ENCODE assay signal across 22 cellular contexts in genomic region chr1:224864006-224864405, GRCh38.
A peak's percentile ranks its signal among the peaks of the same experiment; 100 is the strongest.
DNase-seq lines count a peak whose midpoint lies in the region; ATAC-seq, FAIRE-seq and TF ChIP-seq lines count a peak whose summit lies in the region.
"Had no signal": no experiment of that assay in that cellular context is flagged by ENCODE, and none has a peak within 500 bp of the region (broad histone marks: within the 10 kb centered on the region; RNA-seq: fewer than 3 reads in every experiment).

No MANE protein-coding gene starts in this region.

- no peaks in the 10 kb centered on the region for H3K36me3 Mint-ChIP-seq in astrocyte (ENCODE audit: low read depth, unreplicated experiment)

- peaks cover 11% of the 10 kb centered on the region; the same call in 1 of the 2 replicates for H3K27me3 ChIP-seq in GM23248 (replicated peaks; ENCODE audit: insufficient read depth)
- H3K27me3 ChIP-seq in astrocyte (ENCODE audit: insufficient read depth, low read length) = no peaks in the 10 kb centered on the region
- H3K27me3 ChIP-seq in fibroblast of lung (ENCODE audit: control insufficient read depth, insufficient read depth, low read length) = no peaks in the 10 kb centered on the region
- H3K27me3 ChIP-seq in trophoblast cell (ENCODE audit: insufficient read depth, low read length) = no peaks in the 10 kb centered on the region
- H3K27me3 ChIP-seq: BLaER1 had no signal

- H3K9me3 ChIP-seq in GM23248 (ENCODE audit: low read depth) = no peaks in the 10 kb centered on the region
- no peaks in the 10 kb centered on the region for H3K9me3 ChIP-seq in astrocyte (ENCODE audit: insufficient read depth, low read depth, low read length)
- H3K9me3 ChIP-seq in fibroblast of lung (ENCODE audit: control insufficient read depth, insufficient read depth, low read depth, low read length) = no peaks in the 10 kb centered on the region
- no peaks in the 10 kb centered on the region for H3K9me3 ChIP-seq in trophoblast cell (ENCODE audit: insufficient read depth, low read depth, low read length)
- H3K9me3 ChIP-seq: MG63, SK-N-SH had no signal

- DNase-seq in GM23248 = peak; percentile 44
- DNase-seq in astrocyte (ENCODE audit: low read depth) = peak; percentile 20
- peak; percentile 28 to 29 for DNase-seq in fibroblast of lung (ENCODE audit: low read depth in 2 of 2)
- peak; percentile 31 to 76 for DNase-seq in trophoblast cell
- DNase-seq in DMS153 treated with DMSO at 0.1 percent for 48 hours (lab: John Stamatoyannopoulos, UW; ENCODE audit: unreplicated experiment) = no peak
- DNase-seq in effector CD4-positive, alpha-beta T cell = no peak
- DNase-seq: CD4-positive, alpha-beta T cell; GOT3; MG63; NCI-H1048; NCI-H1417 treated with DMSO at 0.1 percent for 48 hours; NCI-H187; NCI-H446 treated with DMSO at 0.1 percent for 48 hours; NCI-H69; SIG-M5; SK-N-SH had no signal

- no peak overlapping the region for H2BK5ac ChIP-seq in trophoblast cell (ENCODE audit: low read depth, low read length, poor library complexity)

- no peak overlapping the region for H3K14ac ChIP-seq in trophoblast cell (ENCODE audit: low read length)

- H2BK120ac ChIP-seq in trophoblast cell (ENCODE audit: insufficient read depth, low read length, poor library complexity) = no peak overlapping the region

- WGBS in GM23248 (ENCODE audit: low coverage in 1 of 2, low lambda C conversion rate in 2 of 2, missing lambda C conversion rate in 2 of 2), 2 experiments = 47 to 71% methylated on average over 2 of the region's 2 CpGs
- WGBS in trophoblast cell (ENCODE audit: extremely low coverage, insufficient coverage, insufficient read length) = no CpG with 5 or more reads among the region's 2 CpGs

- no peak for ATAC-seq in HG03135 (IDR thresholded peaks at IDR 0.05; ENCODE audit: unreplicated experiment)
- ATAC-seq in HG03108 (IDR thresholded peaks at IDR 0.05; ENCODE audit: unreplicated experiment) = no peak
- ATAC-seq: A549, K562 had no signal

- H2AFZ ChIP-seq in GM23248 = no peak overlapping the region
- no peak overlapping the region for H2AFZ ChIP-seq in astrocyte (ENCODE audit: low read depth, low read length)
- H2AFZ ChIP-seq in fibroblast of lung (ENCODE audit: low read length) = no peak overlapping the region
- H2AFZ ChIP-seq in trophoblast cell (ENCODE audit: insufficient read depth, low read length, poor library complexity) = no peak overlapping the region

- no peak overlapping the region for H4K91ac ChIP-seq in trophoblast cell (ENCODE audit: low read depth, low read length)

- H3K9ac ChIP-seq in GM23248 (no peak overlapping the region), astrocyte (ENCODE audit: low read length) (no peak overlapping the region), fibroblast of lung (ENCODE audit: insufficient read depth, low read length) (no peak overlapping the region), trophoblast cell (ENCODE audit: low read length) (peak overlapping the region; percentile 64)
- H3K9ac ChIP-seq: BLaER1, SK-N-SH had no signal

- H3K27ac ChIP-seq in GM23248 (no peak overlapping the region), astrocyte (ENCODE audit: low read depth, low read length) (no peak overlapping the region), fibroblast of lung (ENCODE audit: insufficient read depth, low read length) (no peak overlapping the region), trophoblast cell (ENCODE audit: low read depth, low read length) (no peak overlapping the region)
- H3K27ac ChIP-seq: A549, BLaER1 had no signal

- H3K79me1 ChIP-seq in trophoblast cell (ENCODE audit: low read length) = no peaks in the 10 kb centered on the region

- no peak overlapping the region for H3K27ac Mint-ChIP-seq in astrocyte (ENCODE audit: unreplicated experiment)
- H3K27ac Mint-ChIP-seq: CD4-positive, alpha-beta T cell had no signal

- no peak for FAIRE-seq in astrocyte (lab: Jason Lieb, UNC)
- FAIRE-seq: GM12892, K562 had no signal

- H3F3A ChIP-seq in GM23248 (ENCODE audit: insufficient read depth) = peaks cover 7% of the 10 kb centered on the region; the same call in 1 of the 2 replicates

- H3K9me2 ChIP-seq in GM23248 (ENCODE audit: insufficient read depth) = no peaks in the 10 kb centered on the region
- H3K9me2 ChIP-seq: SK-N-SH had no signal

- H3K9me3 Mint-ChIP-seq in astrocyte (ENCODE audit: unreplicated experiment) = peaks cover 9% of the 10 kb centered on the region

- H3K4me1 ChIP-seq in GM23248 (ENCODE audit: insufficient read depth) (no peaks in the 10 kb centered on the region), astrocyte (ENCODE audit: insufficient read depth, low read length) (no peaks in the 10 kb centered on the region), fibroblast of lung (ENCODE audit: control insufficient read depth, extremely low read depth, insufficient read depth, low read length) (no peaks in the 10 kb centered on the region), trophoblast cell (ENCODE audit: control insufficient read depth in 1 of 2, insufficient read depth in 2 of 2, low read length in 2 of 2) (no peaks in the 10 kb centered on the region)
- H3K4me1 ChIP-seq: A549, BLaER1 had no signal

- TF ChIP-seq CTCF in astrocyte (IDR thresholded peaks at IDR 0.05; ENCODE audit: insufficient read depth, low read depth, low read length) (no peak), fibroblast of lung (conservative IDR thresholded peaks at IDR 0.05 in 1 of 2, IDR thresholded peaks at IDR 0.05 in 1 of 2; ENCODE audit: low read depth in 1 of 2, low read length in 2 of 2) (no peak)

- H4K12ac ChIP-seq in trophoblast cell (ENCODE audit: low read depth, low read length) = no peak overlapping the region

- no peak overlapping the region for H3K4ac ChIP-seq in trophoblast cell (ENCODE audit: low read depth, low read length)

- no peak overlapping the region for H2BK12ac ChIP-seq in trophoblast cell (ENCODE audit: low read length)

- H2AK5ac ChIP-seq in trophoblast cell (ENCODE audit: low read length) = no peak overlapping the region

- H3K4me2 ChIP-seq in GM23248 (ENCODE audit: unreplicated experiment) = no peak overlapping the region
- no peak overlapping the region for H3K4me2 ChIP-seq in astrocyte (ENCODE audit: low read length)
- no peak overlapping the region for H3K4me2 ChIP-seq in fibroblast of lung (ENCODE audit: extremely low read depth, insufficient read depth, low read length)
- H3K4me2 ChIP-seq in trophoblast cell (ENCODE audit: low read length) = no peak overlapping the region
- H3K4me2 ChIP-seq: A549, BLaER1, SK-N-SH had no signal

- H3K4me3 Mint-ChIP-seq in astrocyte (ENCODE audit: unreplicated experiment) = no peak overlapping the region
- H3K4me3 Mint-ChIP-seq: CD4-positive, alpha-beta T cell had no signal

- H3K36me3 ChIP-seq in GM23248 (ENCODE audit: low read depth) (no peaks in the 10 kb centered on the region), astrocyte (ENCODE audit: insufficient read depth, low read length) (no peaks in the 10 kb centered on the region), fibroblast of lung (ENCODE audit: control insufficient read depth, insufficient read depth, low read length) (no peaks in the 10 kb centered on the region), trophoblast cell (ENCODE audit: control insufficient read depth in 1 of 2, insufficient read depth in 2 of 2, low read length in 2 of 2) (no peaks in the 10 kb centered on the region)
- H3K36me3 ChIP-seq: BLaER1, MG63 had no signal

- H3K4me1 Mint-ChIP-seq in astrocyte (ENCODE audit: low read depth, unreplicated experiment) = peaks cover 6% of the 10 kb centered on the region

- H3K27me3 Mint-ChIP-seq in astrocyte (ENCODE audit: low read depth, unreplicated experiment) = no peaks in the 10 kb centered on the region

- H3K79me2 ChIP-seq in GM23248 (ENCODE audit: insufficient read depth) (no peaks in the 10 kb centered on the region), astrocyte (ENCODE audit: insufficient read depth, low read length) (no peaks in the 10 kb centered on the region), fibroblast of lung (ENCODE audit: control insufficient read depth, insufficient read depth, low read length) (no peaks in the 10 kb centered on the region), trophoblast cell (ENCODE audit: control insufficient read depth, insufficient read depth, low read length, poor library complexity) (no peaks in the 10 kb centered on the region)

- H4K20me1 ChIP-seq in GM23248 (ENCODE audit: insufficient read depth) = no peaks in the 10 kb centered on the region
- H4K20me1 ChIP-seq in astrocyte (ENCODE audit: insufficient read depth, low read length) = no peaks in the 10 kb centered on the region
- no peaks in the 10 kb centered on the region for H4K20me1 ChIP-seq in fibroblast of lung (ENCODE audit: control insufficient read depth, extremely low read depth, insufficient read depth, low read length)
- H4K20me1 ChIP-seq: BLaER1 had no signal

- no peak overlapping the region for H3K18ac ChIP-seq in trophoblast cell (ENCODE audit: low read length)

- no peak overlapping the region for H4K8ac ChIP-seq in trophoblast cell (ENCODE audit: low read depth, low read length)

- H3K23ac ChIP-seq in trophoblast cell (ENCODE audit: low read length) = no peak overlapping the region

- no peak overlapping the region for H3K4me3 ChIP-seq in GM23248
- no peak overlapping the region for H3K4me3 ChIP-seq in astrocyte (ENCODE audit: insufficient read depth, low read depth, low read length)
- no peak overlapping the region for H3K4me3 ChIP-seq in fibroblast of lung (replicated peaks in 1 of 4; ENCODE audit: control extremely low read depth in 1 of 4, insufficient read depth in 1 of 4, low read depth in 3 of 4, low read length in 4 of 4)
- H3K4me3 ChIP-seq in trophoblast cell (ENCODE audit: low read depth, low read length) = no peak overlapping the region
- H3K4me3 ChIP-seq: A549, BLaER1, K562, MG63 had no signal

- in situ Hi-C loops in GM23248 (cut with MboI) = no loop called here

Comparison
In these comparisons a context has a peak if more than half of its experiments do, and no peak if none do; other contexts are left out.
1. DNase-seq: peak in GM23248 (single experiment), astrocyte (single experiment), fibroblast of lung (2 of 2) and trophoblast cell (2 of 2); none in DMS153 treated with DMSO at 0.1 percent for 48 hours (single experiment) and effector CD4-positive, alpha-beta T cell (single experiment).